In genomic region chr3:131957980-131958379, GRCh38 we compare ENCODE assay signal across 19 cellular contexts.
DNase-seq lines count a peak whose midpoint lies in the region; ATAC-seq, FAIRE-seq and TF ChIP-seq lines count a peak whose summit lies in the region.
"Had no signal": no experiment of that assay in that cellular context is flagged by ENCODE, and none has a peak within 500 bp of the region (broad histone marks: within the 10 kb centered on the region; RNA-seq: fewer than 3 reads in every experiment).

No MANE protein-coding gene starts in this region.

- H3K27ac ChIP-seq in HUES64 (ENCODE audit: low read depth, low read length), result peak overlapping the region; percentile 90
- no peak overlapping the region for H3K27ac ChIP-seq in iPS-20b (ENCODE audit: low read length)
- H3K27ac ChIP-seq: PC-9, RWPE1, SJCRH30 had no signal

- no peak for ATAC-seq in HG03139 (IDR thresholded peaks at IDR 0.05; ENCODE audit: unreplicated experiment)
- ATAC-seq: HepG2 had no signal

- TF ChIP-seq CTCF in bronchial epithelial cell (IDR thresholded peaks at IDR 0.05; ENCODE audit: insufficient read depth, low read length, severe bottlenecking), result no peak

- peak overlapping the region; percentile 15; the same call in 1 of the 2 replicates for H3K9ac ChIP-seq in HUES64 (ENCODE audit: low read depth, low read length)
- peak overlapping the region; percentile 10; the same call in 1 of the 2 replicates for H3K9ac ChIP-seq in iPS-20b (ENCODE audit: low read depth, low read length)

- no peak for FAIRE-seq in bronchial epithelial cell (lab: Jason Lieb, UNC)
- FAIRE-seq: G401.6, HepG2 had no signal

- H3K9me3 ChIP-seq in HUES64 (ENCODE audit: insufficient read depth, low read depth, low read length) (no peaks in the 10 kb centered on the region), iPS-20b (ENCODE audit: insufficient read depth, low read depth, low read length) (no peaks in the 10 kb centered on the region)
- H3K9me3 ChIP-seq: SJCRH30 had no signal

- H3K4me1 ChIP-seq in HUES64 (ENCODE audit: insufficient read depth, low read length), result peaks cover 24% of the 10 kb centered on the region
- H3K4me1 ChIP-seq in iPS-20b (ENCODE audit: insufficient read depth, low read length), result peaks cover 25% of the 10 kb centered on the region
- H3K4me1 ChIP-seq: SJCRH30 had no signal

- H3K4me3 ChIP-seq in HUES64 (ENCODE audit: low read length) (no peak overlapping the region), bronchial epithelial cell (ENCODE audit: low read depth, low read length) (no peak overlapping the region), iPS-20b (ENCODE audit: low read length) (peak overlapping the region; percentile 2; the same call in 1 of the 2 replicates)
- H3K4me3 ChIP-seq: PC-9, SJCRH30 had no signal

- H3K36me3 ChIP-seq in HUES64 (ENCODE audit: insufficient read depth, low read length), result no peaks in the 10 kb centered on the region
- H3K36me3 ChIP-seq in bronchial epithelial cell (ENCODE audit: control insufficient read depth, insufficient read depth, low read length), result no peaks in the 10 kb centered on the region
- H3K36me3 ChIP-seq in iPS-20b (ENCODE audit: insufficient read depth, low read depth, low read length), result no peaks in the 10 kb centered on the region
- H3K36me3 ChIP-seq: SJCRH30 had no signal

- H3K27me3 ChIP-seq in HUES64 (ENCODE audit: insufficient read depth, low read length) (no peaks in the 10 kb centered on the region), bronchial epithelial cell (ENCODE audit: control insufficient read depth, insufficient read depth, low read length) (no peaks in the 10 kb centered on the region), iPS-20b (ENCODE audit: insufficient read depth, low read length) (no peaks in the 10 kb centered on the region)
- H3K27me3 ChIP-seq: SJCRH30 had no signal

- WGBS in HUES64, result 57% methylated on average over 1 of the region's 1 CpG

- DNase-seq in bronchial epithelial cell (ENCODE audit: low read depth) (peak; percentile 3), SHP77 treated with DMSO at 0.1 percent for 48 hours (lab: John Stamatoyannopoulos, UW) (no peak), T-helper 1 cell (no peak), NCI-H1092 (lab: John Stamatoyannopoulos, UW) (no peak)
- DNase-seq: AML-193, DMS 273 treated with DMSO at 0.1 percent for 48 hours, DND-41, KBM-7, NCI-H1694 treated with DMSO at 0.1 percent for 48 hours, NCI-H2227 treated with DMSO at 0.1 percent for 48 hours, NCI-H524, SJCRH30 had no signal
